Comparison of ENCODE assay signal across 14 cellular contexts in the genomic region with DNA sequence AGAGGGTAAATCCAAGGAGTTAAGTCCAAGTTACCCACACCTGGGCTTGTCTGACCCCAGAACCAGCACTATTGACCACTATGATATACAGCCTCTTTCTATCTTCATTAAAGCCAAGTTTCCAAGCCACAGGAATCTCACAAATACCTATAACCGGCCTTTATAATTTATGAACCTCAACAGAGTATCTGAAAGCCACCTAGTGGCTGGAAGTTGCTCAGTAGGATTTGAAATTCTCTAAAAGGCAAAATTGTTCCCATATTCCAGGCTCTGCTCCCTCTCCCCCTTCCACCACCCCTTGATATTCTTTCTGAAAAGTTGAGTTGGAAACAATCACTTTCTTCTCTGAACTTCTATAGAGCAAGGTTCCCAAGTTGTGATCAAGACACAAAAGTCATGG.
DNase-seq lines count a peak whose midpoint lies in the region; ATAC-seq and TF ChIP-seq lines count a peak whose summit lies in the region.
"Had no signal": no experiment of that assay in that cellular context is flagged by ENCODE, and none has a peak within 500 bp of the region (broad histone marks: within the 10 kb centered on the region; RNA-seq: fewer than 3 reads in every experiment).

No MANE protein-coding gene starts in this region.

- H3F3A ChIP-seq in GM23248 (ENCODE audit: insufficient read depth) (no peaks in the 10 kb centered on the region), SK-N-SH (replicated peaks; ENCODE audit: insufficient read depth) (no peaks in the 10 kb centered on the region)

- H3K4me2 ChIP-seq in GM23248 (ENCODE audit: unreplicated experiment) (no peak overlapping the region), SK-N-SH (no peak overlapping the region), mesenchymal stem cell (ENCODE audit: low read length, poor library complexity, severe bottlenecking) (no peak overlapping the region)

- no peak overlapping the region for H3K4me3 ChIP-seq in BE2C (ENCODE audit: low read depth, low read length)
- no peak overlapping the region for H3K4me3 ChIP-seq in GM23248
- H3K4me3 ChIP-seq in SK-N-SH (ENCODE audit: low read depth in 2 of 2, low read length in 1 of 2) = no peak overlapping the region
- no peak overlapping the region for H3K4me3 ChIP-seq in CD8-positive, alpha-beta T cell (ENCODE audit: low read depth, low read length)
- H3K4me3 ChIP-seq in mesenchymal stem cell (ENCODE audit: insufficient read depth in 1 of 2, low read depth in 1 of 2, low read length in 2 of 2) = no peak overlapping the region
- H3K4me3 ChIP-seq: right atrium auricular region, tibial artery had no signal

- DNase-seq in BE2C (no peak), GM23248 (peak; percentile 4), SK-N-SH (no peak), glutamatergic neuron (no peak), KBM-7 (no peak), mesenchymal stem cell (no peak), NCI-H524 (lab: John Stamatoyannopoulos, UW) (no peak)
- DNase-seq in CD8-positive, alpha-beta T cell = no peak
- DNase-seq: activated CD4-positive, alpha-beta memory T cell treated with anti-CD3 and anti-CD28 coated beads, Interleukin-2, amount 10 ng/mL, durations not matched to agents 7 days and 5 days; activated naive CD8-positive, alpha-beta T cell treated with anti-CD3 and anti-CD28 coated beads, Interleukin-2, amount 10 ng/mL, durations not matched to agents 7 days and 5 days; CD4-positive, alpha-beta memory T cell; effector memory CD4-positive, alpha-beta T cell; tibial artery had no signal

- peak; percentile 63 for TF ChIP-seq CTCF in BE2C (IDR thresholded peaks at IDR 0.05; ENCODE audit: low read depth, low read length)
- TF ChIP-seq CTCF in SK-N-SH (IDR thresholded peaks at IDR 0.05) = peak; percentile 58
- peak; percentile 72 for TF ChIP-seq CTCF in glutamatergic neuron (IDR thresholded peaks at IDR 0.05; ENCODE audit: partially characterized antibody, unreplicated experiment)
- TF ChIP-seq CTCF in CD8-positive, alpha-beta T cell (IDR thresholded peaks at IDR 0.05) = no peak

- CTCF ChIA-PET in SK-N-SH (lab: Yijun Ruan, JAX) = interaction anchor here (0.9 to 1.7 kb wide), 6 partner anchors 16 to 276 kb away, joined by 3 to 6 read pairs (median 4); no protein-coding TSS in a partner anchor
- CTCF ChIA-PET in CD8-positive, alpha-beta T cell (lab: Charles Lee) = no interaction called here

- no peak overlapping the region for H3K14ac ChIP-seq in mesenchymal stem cell (ENCODE audit: low read length in 2 of 2)

- no peak overlapping the region for H2BK120ac ChIP-seq in mesenchymal stem cell (ENCODE audit: low read depth, low read length)

- no peaks in the 10 kb centered on the region for H3K79me1 ChIP-seq in mesenchymal stem cell (replicated peaks; ENCODE audit: low read length, poor library complexity, severe bottlenecking)

- POLR2A ChIA-PET in SK-N-SH (lab: Yijun Ruan, JAX) = no interaction called here
- POLR2A ChIA-PET in CD8-positive, alpha-beta T cell (lab: Charles Lee) = no interaction called here

- intact Hi-C loops in CD8-positive, alpha-beta T cell (cut with DNase I, micrococcal nuclease) = no loop called here

- H2AFZ ChIP-seq in GM23248 (no peak overlapping the region), SK-N-SH (ENCODE audit: low read depth) (no peak overlapping the region), mesenchymal stem cell (ENCODE audit: low read depth, low read length) (no peak overlapping the region)

- H4K20me1 ChIP-seq in GM23248 (ENCODE audit: insufficient read depth) (no peaks in the 10 kb centered on the region), SK-N-SH (ENCODE audit: insufficient read depth) (no peaks in the 10 kb centered on the region)

- H3K27ac ChIP-seq in GM23248 = no peak overlapping the region
- H3K27ac ChIP-seq in SK-N-SH (ENCODE audit: low read depth in 2 of 2, low read length in 1 of 2) = no peak overlapping the region
- no peak overlapping the region for H3K27ac ChIP-seq in CD8-positive, alpha-beta T cell (ENCODE audit: low read depth, low read length)
- H3K27ac ChIP-seq in mesenchymal stem cell (ENCODE audit: low read length, poor library complexity, severe bottlenecking) = no peak overlapping the region
- H3K27ac ChIP-seq: right atrium auricular region, tibial artery had no signal

- H3K9me2 ChIP-seq in GM23248 (ENCODE audit: insufficient read depth) (no peaks in the 10 kb centered on the region), SK-N-SH (no peaks in the 10 kb centered on the region)

- no peaks in the 10 kb centered on the region for H3K27me3 ChIP-seq in BE2C
- H3K27me3 ChIP-seq in GM23248 (replicated peaks; ENCODE audit: insufficient read depth) = no peaks in the 10 kb centered on the region
- H3K27me3 ChIP-seq in SK-N-SH (ENCODE audit: insufficient read depth) = no peaks in the 10 kb centered on the region
- H3K27me3 ChIP-seq in CD8-positive, alpha-beta T cell (ENCODE audit: insufficient read depth, low read length) = no peaks in the 10 kb centered on the region
- no peaks in the 10 kb centered on the region for H3K27me3 ChIP-seq in mesenchymal stem cell (ENCODE audit: control insufficient read depth in 1 of 2, insufficient read depth in 1 of 2, low read length in 2 of 2)
- H3K27me3 ChIP-seq: right atrium auricular region, tibial artery had no signal

- peaks cover 1% of the 10 kb centered on the region for H3K27me3 Mint-ChIP-seq in glutamatergic neuron (ENCODE audit: unreplicated experiment)
- no peaks in the 10 kb centered on the region for H3K27me3 Mint-ChIP-seq in CD8-positive, alpha-beta T cell (ENCODE audit: low read depth)
- H3K27me3 Mint-ChIP-seq: activated CD4-positive, alpha-beta memory T cell treated with anti-CD3 and anti-CD28 coated beads, Interleukin-2, amount 10 ng/mL, durations not matched to agents 7 days and 5 days; activated naive CD8-positive, alpha-beta T cell treated with anti-CD3 and anti-CD28 coated beads, Interleukin-2, amount 10 ng/mL, durations not matched to agents 7 days and 5 days; CD4-positive, alpha-beta memory T cell had no signal

- no peaks in the 10 kb centered on the region for H3K9me3 ChIP-seq in BE2C
- H3K9me3 ChIP-seq in GM23248 (ENCODE audit: low read depth) = no peaks in the 10 kb centered on the region
- H3K9me3 ChIP-seq in SK-N-SH = no peaks in the 10 kb centered on the region
- no peaks in the 10 kb centered on the region for H3K9me3 ChIP-seq in CD8-positive, alpha-beta T cell (ENCODE audit: low read length)
- no peaks in the 10 kb centered on the region for H3K9me3 ChIP-seq in mesenchymal stem cell (ENCODE audit: control insufficient read depth, low read length)
- H3K9me3 ChIP-seq: right atrium auricular region, tibial artery had no signal

- no peaks in the 10 kb centered on the region for H3K9me3 Mint-ChIP-seq in glutamatergic neuron (ENCODE audit: unreplicated experiment)
- peaks cover 3% of the 10 kb centered on the region for H3K9me3 Mint-ChIP-seq in CD8-positive, alpha-beta T cell
- H3K9me3 Mint-ChIP-seq: activated CD4-positive, alpha-beta memory T cell treated with anti-CD3 and anti-CD28 coated beads, Interleukin-2, amount 10 ng/mL, durations not matched to agents 7 days and 5 days; activated naive CD8-positive, alpha-beta T cell treated with anti-CD3 and anti-CD28 coated beads, Interleukin-2, amount 10 ng/mL, durations not matched to agents 7 days and 5 days had no signal

- WGBS in GM23248 (ENCODE audit: low coverage in 1 of 2, low lambda C conversion rate in 2 of 2, missing lambda C conversion rate in 2 of 2), 2 experiments = 7 to 17% methylated on average over 1 of the region's 1 CpG
- 65% methylated on average over 1 of the region's 1 CpG for WGBS in SK-N-SH (ENCODE audit: low lambda C conversion rate)
- no CpG with 5 or more reads among the region's 1 CpG for WGBS in mesenchymal stem cell

- H3K4me1 ChIP-seq in BE2C (peaks cover 7% of the 10 kb centered on the region), GM23248 (ENCODE audit: insufficient read depth) (no peaks in the 10 kb centered on the region), SK-N-SH (ENCODE audit: control insufficient read depth in 1 of 2, insufficient read depth in 2 of 2, low read depth in 1 of 2, low read length in 1 of 2) (peaks cover 0 to 2% of the 10 kb centered on the region in 2 experiments; a peak in 2 of 4 replicates), mesenchymal stem cell (ENCODE audit: control insufficient read depth, insufficient read depth, low read depth, low read length) (no peaks in the 10 kb centered on the region)
- H3K4me1 ChIP-seq in CD8-positive, alpha-beta T cell (ENCODE audit: insufficient read depth, low read length) = no peaks in the 10 kb centered on the region
- H3K4me1 ChIP-seq: right atrium auricular region, tibial artery had no signal

- H2BK15ac ChIP-seq in mesenchymal stem cell (ENCODE audit: low read depth, poor library complexity, severe bottlenecking) = no peak overlapping the region

- no peak overlapping the region for H3K27ac Mint-ChIP-seq in glutamatergic neuron (ENCODE audit: unreplicated experiment)
- H3K27ac Mint-ChIP-seq in CD8-positive, alpha-beta T cell = no peak overlapping the region
- H3K27ac Mint-ChIP-seq: activated CD4-positive, alpha-beta memory T cell treated with anti-CD3 and anti-CD28 coated beads, Interleukin-2, amount 10 ng/mL, durations not matched to agents 7 days and 5 days; activated naive CD8-positive, alpha-beta T cell treated with anti-CD3 and anti-CD28 coated beads, Interleukin-2, amount 10 ng/mL, durations not matched to agents 7 days and 5 days; CD4-positive, alpha-beta memory T cell had no signal

- no peak for TF ChIP-seq RAD21 in SK-N-SH (IDR thresholded peaks at IDR 0.05; ENCODE audit: low read length)

- no peak overlapping the region for H3K23ac ChIP-seq in mesenchymal stem cell (ENCODE audit: low read length in 2 of 2)

- no peak for TF ChIP-seq EP300 in SK-N-SH (IDR thresholded peaks at IDR 0.05; ENCODE audit: borderline replicate concordance in 1 of 2, low read depth in 1 of 2, low read length in 1 of 2)

- H3K4ac ChIP-seq in mesenchymal stem cell (ENCODE audit: low read depth in 1 of 2, low read length in 2 of 2) = no peak overlapping the region

- H3K36me3 ChIP-seq in BE2C = no peaks in the 10 kb centered on the region
- no peaks in the 10 kb centered on the region for H3K36me3 ChIP-seq in GM23248 (ENCODE audit: low read depth)
- no peaks in the 10 kb centered on the region for H3K36me3 ChIP-seq in SK-N-SH (replicated peaks in 1 of 2; ENCODE audit: control insufficient read depth in 1 of 2, insufficient read depth in 2 of 2, low read length in 1 of 2)
- H3K36me3 ChIP-seq in CD8-positive, alpha-beta T cell (ENCODE audit: insufficient read depth, low read length) = no peaks in the 10 kb centered on the region
- H3K36me3 ChIP-seq in mesenchymal stem cell (ENCODE audit: control insufficient read depth in 1 of 2, insufficient read depth in 2 of 2, low read depth in 1 of 2, low read length in 2 of 2) = no peaks in the 10 kb centered on the region
- H3K36me3 ChIP-seq: right atrium auricular region had no signal

- in situ Hi-C loops in GM23248 (cut with MboI) = no loop called here
- in situ Hi-C loops in KBM-7 (cut with MboI; ENCODE audit: low pct_unique_long_range_greater_than_20kb, low sequenced_read_pairs) = no loop called here

- ATAC-seq in CD8-positive, alpha-beta T cell = no peak

- H4K91ac ChIP-seq in mesenchymal stem cell (ENCODE audit: low read length) = no peak overlapping the region

- peaks cover 17% of the 10 kb centered on the region for H3K4me1 Mint-ChIP-seq in glutamatergic neuron (ENCODE audit: low read depth, unreplicated experiment)
- H3K4me1 Mint-ChIP-seq in CD8-positive, alpha-beta T cell (ENCODE audit: low read depth) = no peaks in the 10 kb centered on the region
- H3K4me1 Mint-ChIP-seq: activated CD4-positive, alpha-beta memory T cell treated with anti-CD3 and anti-CD28 coated beads, Interleukin-2, amount 10 ng/mL, durations not matched to agents 7 days and 5 days; activated naive CD8-positive, alpha-beta T cell treated with anti-CD3 and anti-CD28 coated beads, Interleukin-2, amount 10 ng/mL, durations not matched to agents 7 days and 5 days; CD4-positive, alpha-beta memory T cell had no signal

- H2BK12ac ChIP-seq in mesenchymal stem cell (ENCODE audit: low read length in 2 of 2) = no peak overlapping the region

- no peaks in the 10 kb centered on the region for H3K79me2 ChIP-seq in GM23248 (ENCODE audit: insufficient read depth)
- no peaks in the 10 kb centered on the region for H3K79me2 ChIP-seq in SK-N-SH (ENCODE audit: insufficient read depth)

- no peak overlapping the region for H4K8ac ChIP-seq in mesenchymal stem cell (ENCODE audit: low read length)

- H2AK5ac ChIP-seq in mesenchymal stem cell (ENCODE audit: low read length, severe bottlenecking) = no peak overlapping the region

- no peak overlapping the region for H3K4me3 Mint-ChIP-seq in glutamatergic neuron (ENCODE audit: unreplicated experiment)
- H3K4me3 Mint-ChIP-seq in CD8-positive, alpha-beta T cell = no peak overlapping the region
- H3K4me3 Mint-ChIP-seq: activated CD4-positive, alpha-beta memory T cell treated with anti-CD3 and anti-CD28 coated beads, Interleukin-2, amount 10 ng/mL, durations not matched to agents 7 days and 5 days; activated naive CD8-positive, alpha-beta T cell treated with anti-CD3 and anti-CD28 coated beads, Interleukin-2, amount 10 ng/mL, durations not matched to agents 7 days and 5 days; CD4-positive, alpha-beta memory T cell had no signal

- no peaks in the 10 kb centered on the region for H3K36me3 Mint-ChIP-seq in glutamatergic neuron (ENCODE audit: unreplicated experiment)
- peaks cover 4% of the 10 kb centered on the region for H3K36me3 Mint-ChIP-seq in CD8-positive, alpha-beta T cell
- H3K36me3 Mint-ChIP-seq: activated naive CD8-positive, alpha-beta T cell treated with anti-CD3 and anti-CD28 coated beads, Interleukin-2, amount 10 ng/mL, durations not matched to agents 7 days and 5 days had no signal

- no peak overlapping the region for H3K9ac ChIP-seq in GM23248
- H3K9ac ChIP-seq in SK-N-SH = no peak overlapping the region
- H3K9ac ChIP-seq in mesenchymal stem cell (ENCODE audit: low read length) = no peak overlapping the region

- no peak overlapping the region for H3K18ac ChIP-seq in mesenchymal stem cell (ENCODE audit: low read depth in 1 of 2, low read length in 2 of 2)

- H2BK5ac ChIP-seq in mesenchymal stem cell (ENCODE audit: low read depth, low read length, poor library complexity, severe bottlenecking) = no peak overlapping the region
